23 cellular contexts compared by ENCODE assay signal in the genomic region with DNA sequence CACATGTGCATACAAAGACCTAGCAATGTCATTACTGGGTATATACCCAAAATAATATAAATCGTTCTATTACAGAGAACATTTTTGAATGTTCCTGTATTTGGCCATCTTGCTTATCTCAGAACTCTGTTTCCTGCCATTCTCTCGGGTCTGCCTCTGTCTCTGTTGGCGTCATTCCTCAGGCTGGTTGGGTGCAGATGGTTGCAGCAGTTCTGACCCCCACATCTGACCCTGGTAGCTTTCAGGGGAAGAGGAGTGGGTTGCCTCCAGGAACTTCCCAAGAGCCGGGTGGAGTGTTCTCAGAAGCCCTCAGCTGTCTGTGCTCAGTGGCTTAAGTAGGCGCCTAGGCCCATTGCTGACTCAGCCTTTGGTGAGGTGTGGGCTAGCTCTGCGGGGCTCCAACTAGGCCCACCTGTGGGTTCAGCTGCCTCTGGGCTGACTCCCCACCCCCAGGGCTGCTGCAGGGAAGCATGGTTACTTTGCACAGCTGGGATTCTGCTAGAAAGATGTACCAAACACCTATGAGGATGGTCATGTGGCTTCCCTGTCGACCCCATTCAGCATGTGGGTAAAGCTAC.
"Had no signal": no experiment of that assay in that cellular context is flagged by ENCODE, and none has a peak within 500 bp of the region (broad histone marks: within the 10 kb centered on the region; RNA-seq: fewer than 3 reads in every experiment).

No MANE protein-coding gene starts in this region.

- H3K9ac ChIP-seq: parathyroid adenoma had no signal

- ATAC-seq: activated CD8-positive, alpha-beta memory T cell treated with anti-CD3 and anti-CD28 coated beads, Interleukin-2, amount 10 ng/mL, durations not matched to agents 7 days and 5 days; activated CD8-positive, alpha-beta T cell treated with anti-CD3 and anti-CD28 coated beads for 36 hours; left lung; upper lobe of right lung had no signal

- DNase-seq: activated CD4-positive, alpha-beta T cell treated with anti-CD3 and anti-CD28 coated beads, Interleukin-2, amount 10 ng/mL, durations not matched to agents 7 days and 5 days; activated CD8-positive, alpha-beta memory T cell treated with anti-CD3 and anti-CD28 coated beads, Interleukin-2, amount 10 ng/mL, durations not matched to agents 7 days and 5 days; activated CD8-positive, alpha-beta T cell treated with anti-CD3 and anti-CD28 coated beads for 36 hours; activated effector memory CD4-positive, alpha-beta T cell treated with anti-CD3 and anti-CD28 coated beads, Interleukin-2, amount 50 U/mL, for 16 hours; activated naive CD4-positive, alpha-beta T cell treated with anti-CD3 and anti-CD28 coated beads, Interleukin-2, amount 50 U/mL, for 16 hours; activated T-cell treated with anti-CD3 and anti-CD28 coated beads for 4 hours; brain microvascular endothelial cell; caudate nucleus; effector memory CD4-positive, alpha-beta T cell; immature natural killer cell; mammary epithelial cell; nucleus accumbens; spleen; stimulated activated CD4-positive, alpha-beta T cell treated with anti-CD3 and anti-CD28 coated beads, Interleukin-4, amount 100 ng/mL, for 1 hour; stimulated activated naive CD4-positive, alpha-beta T cell treated with Interleukin-2 at 50 U/mL for 16 hours; T-helper 1 cell; T-helper 9 cell; upper lobe of right lung had no signal

- H3K9me3 ChIP-seq: SJSA1 had no signal

- H3K27ac ChIP-seq: ascending aorta, brain microvascular endothelial cell, left lung, parathyroid adenoma, SJSA1, spleen, thoracic aorta, upper lobe of right lung had no signal

- H3K36me3 ChIP-seq: brain microvascular endothelial cell, SJSA1, thoracic aorta, upper lobe of right lung had no signal

- H3K27me3 ChIP-seq: ascending aorta, brain microvascular endothelial cell, left lung, SJSA1, spleen, upper lobe of right lung had no signal

- H2AFZ ChIP-seq: parathyroid adenoma had no signal

- H3K4me1 ChIP-seq: ascending aorta, left lung, parathyroid adenoma, SJSA1 had no signal

- H3K4me3 ChIP-seq: ascending aorta, left lung, SJSA1, spleen, thoracic aorta, upper lobe of right lung had no signal

- H3K79me2 ChIP-seq: parathyroid adenoma had no signal
